In the genomic region with DNA sequence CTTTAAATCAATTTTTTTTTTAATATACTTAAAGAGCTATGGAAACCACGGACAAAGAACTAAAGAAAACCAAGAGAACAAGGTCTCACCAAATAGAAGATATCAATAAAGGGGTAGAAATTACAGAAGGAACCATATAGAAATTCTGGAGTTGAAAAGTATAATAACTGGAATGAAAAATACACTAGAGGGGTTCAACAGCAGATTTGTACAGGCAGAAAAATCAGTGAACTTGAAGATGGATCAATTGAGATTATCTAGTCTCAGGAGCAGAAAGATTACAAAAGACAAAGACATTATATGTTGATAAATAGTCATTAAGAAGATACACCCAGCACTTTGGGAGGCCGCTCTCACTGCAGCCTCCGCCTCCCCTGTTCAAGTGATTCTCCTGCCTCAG, we compare ENCODE assay signal across 9 cellular contexts.
"Had no signal": no experiment of that assay in that cellular context is flagged by ENCODE, and none has a peak within 500 bp of the region (broad histone marks: within the 10 kb centered on the region; RNA-seq: fewer than 3 reads in every experiment).

No MANE protein-coding gene starts in this region.

- H3K4me2 ChIP-seq: GM23338 had no signal

- H3K4me3 ChIP-seq: GM23338 had no signal

- FAIRE-seq: H1, H54, HTR-8/SVneo had no signal

- H2AFZ ChIP-seq: GM23338 had no signal

- DNase-seq: H9, HCEC 1CT, HFFc6, IMR-90, KG1 had no signal

- ATAC-seq: GM23338 had no signal
